ENCODE assay signal across 1 cellular context in genomic region chr3:138338816-138339215, GRCh38.
TF ChIP-seq lines count a peak whose summit lies in the region.

No MANE protein-coding gene starts in this region.

TF ChIP-seq in H1, 55 proteins besides CTCF, POLR2A, EP300 and RAD21:
- TF ChIP-seq NANOG (IDR thresholded peaks at IDR 0.05; ENCODE audit: insufficient read depth, low read depth, low read length, poor library complexity, severe bottlenecking), result no peak
- no peak for TF ChIP-seq BACH1 (IDR thresholded peaks at IDR 0.05; ENCODE audit: low read length)
- no peak for TF ChIP-seq TAF7 (optimal IDR thresholded peaks at IDR 0.05; ENCODE audit: borderline replicate concordance, low read depth, low read length)
- no peak for TF ChIP-seq SUZ12 (IDR thresholded peaks at IDR 0.05; ENCODE audit: low read length)
- TF ChIP-seq SIX5 (IDR thresholded peaks at IDR 0.05; ENCODE audit: low read depth, low read length), result no peak
- no peak for TF ChIP-seq EGR1 (IDR thresholded peaks at IDR 0.05; ENCODE audit: borderline replicate concordance, low read depth, low read length)
- no peak for TF ChIP-seq RNF2 (IDR thresholded peaks at IDR 0.05; ENCODE audit: borderline replicate concordance, low read depth, low read length, missing control alignments, poor library complexity, severe bottlenecking)
- no peak for TF ChIP-seq RXRA (IDR thresholded peaks at IDR 0.05; ENCODE audit: insufficient read depth, low read depth, low read length)
- no peak for TF ChIP-seq FOSL1 (IDR thresholded peaks at IDR 0.05; ENCODE audit: insufficient read depth, low read depth, low read length)
- no peak for TF ChIP-seq GABPA (IDR thresholded peaks at IDR 0.05; ENCODE audit: borderline replicate concordance, insufficient read depth, low read length)
- TF ChIP-seq CEBPB (IDR thresholded peaks at IDR 0.05; ENCODE audit: low read depth, low read length), result no peak
TF ChIP-seq in H1: peak in this region for 0.
